ENCODE assay signal across 1 cellular context in the genomic region with DNA sequence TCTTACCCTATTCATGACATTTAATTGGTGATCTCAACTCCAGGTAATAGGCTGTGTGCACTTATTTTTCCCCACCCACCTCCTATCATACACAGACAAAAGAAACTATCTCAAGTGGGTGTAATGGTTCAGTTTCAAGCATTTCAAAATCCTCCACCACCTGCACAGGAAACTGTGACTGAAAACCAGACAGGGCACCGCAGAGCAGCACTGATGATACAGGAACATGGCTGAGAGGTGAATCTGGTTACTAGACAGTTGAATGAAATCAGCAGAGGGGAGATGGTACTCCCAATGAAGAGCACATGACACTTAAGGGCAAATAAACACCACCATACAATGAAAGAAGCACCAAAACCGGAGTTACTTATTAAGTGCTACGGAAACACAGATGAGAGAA.
TF ChIP-seq lines count a peak whose summit lies in the region.

No MANE protein-coding gene starts in this region.

TF ChIP-seq in GM12878, 131 proteins besides CTCF, POLR2A, EP300 and RAD21 (continued from another document and continues in another):
- TF ChIP-seq, protein P1, sequence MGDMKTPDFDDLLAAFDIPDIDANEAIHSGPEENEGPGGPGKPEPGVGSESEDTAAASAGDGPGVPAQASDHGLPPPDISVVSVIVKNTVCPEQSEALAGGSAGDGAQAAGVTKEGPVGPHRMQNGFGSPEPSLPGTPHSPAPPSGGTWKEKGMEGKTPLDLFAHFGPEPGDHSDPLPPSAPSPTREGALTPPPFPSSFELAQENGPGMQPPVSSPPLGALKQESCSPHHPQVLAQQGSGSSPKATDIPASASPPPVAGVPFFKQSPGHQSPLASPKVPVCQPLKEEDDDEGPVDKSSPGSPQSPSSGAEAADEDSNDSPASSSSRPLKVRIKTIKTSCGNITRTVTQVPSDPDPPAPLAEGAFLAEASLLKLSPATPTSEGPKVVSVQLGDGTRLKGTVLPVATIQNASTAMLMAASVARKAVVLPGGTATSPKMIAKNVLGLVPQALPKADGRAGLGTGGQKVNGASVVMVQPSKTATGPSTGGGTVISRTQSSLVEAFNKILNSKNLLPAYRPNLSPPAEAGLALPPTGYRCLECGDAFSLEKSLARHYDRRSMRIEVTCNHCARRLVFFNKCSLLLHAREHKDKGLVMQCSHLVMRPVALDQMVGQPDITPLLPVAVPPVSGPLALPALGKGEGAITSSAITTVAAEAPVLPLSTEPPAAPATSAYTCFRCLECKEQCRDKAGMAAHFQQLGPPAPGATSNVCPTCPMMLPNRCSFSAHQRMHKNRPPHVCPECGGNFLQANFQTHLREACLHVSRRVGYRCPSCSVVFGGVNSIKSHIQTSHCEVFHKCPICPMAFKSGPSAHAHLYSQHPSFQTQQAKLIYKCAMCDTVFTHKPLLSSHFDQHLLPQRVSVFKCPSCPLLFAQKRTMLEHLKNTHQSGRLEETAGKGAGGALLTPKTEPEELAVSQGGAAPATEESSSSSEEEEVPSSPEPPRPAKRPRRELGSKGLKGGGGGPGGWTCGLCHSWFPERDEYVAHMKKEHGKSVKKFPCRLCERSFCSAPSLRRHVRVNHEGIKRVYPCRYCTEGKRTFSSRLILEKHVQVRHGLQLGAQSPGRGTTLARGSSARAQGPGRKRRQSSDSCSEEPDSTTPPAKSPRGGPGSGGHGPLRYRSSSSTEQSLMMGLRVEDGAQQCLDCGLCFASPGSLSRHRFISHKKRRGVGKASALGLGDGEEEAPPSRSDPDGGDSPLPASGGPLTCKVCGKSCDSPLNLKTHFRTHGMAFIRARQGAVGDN (IDR thresholded peaks at IDR 0.05): no peak
- TF ChIP-seq ZNF274 (IDR thresholded peaks at IDR 0.05; ENCODE audit: insufficient read depth, insufficient read length): no peak
- TF ChIP-seq IRF4 (IDR thresholded peaks at IDR 0.05; ENCODE audit: low read depth, low read length): peak; percentile 98
- TF ChIP-seq CBX3 (IDR thresholded peaks at IDR 0.05; ENCODE audit: borderline replicate concordance, low read depth): no peak
- TF ChIP-seq, protein P2, sequence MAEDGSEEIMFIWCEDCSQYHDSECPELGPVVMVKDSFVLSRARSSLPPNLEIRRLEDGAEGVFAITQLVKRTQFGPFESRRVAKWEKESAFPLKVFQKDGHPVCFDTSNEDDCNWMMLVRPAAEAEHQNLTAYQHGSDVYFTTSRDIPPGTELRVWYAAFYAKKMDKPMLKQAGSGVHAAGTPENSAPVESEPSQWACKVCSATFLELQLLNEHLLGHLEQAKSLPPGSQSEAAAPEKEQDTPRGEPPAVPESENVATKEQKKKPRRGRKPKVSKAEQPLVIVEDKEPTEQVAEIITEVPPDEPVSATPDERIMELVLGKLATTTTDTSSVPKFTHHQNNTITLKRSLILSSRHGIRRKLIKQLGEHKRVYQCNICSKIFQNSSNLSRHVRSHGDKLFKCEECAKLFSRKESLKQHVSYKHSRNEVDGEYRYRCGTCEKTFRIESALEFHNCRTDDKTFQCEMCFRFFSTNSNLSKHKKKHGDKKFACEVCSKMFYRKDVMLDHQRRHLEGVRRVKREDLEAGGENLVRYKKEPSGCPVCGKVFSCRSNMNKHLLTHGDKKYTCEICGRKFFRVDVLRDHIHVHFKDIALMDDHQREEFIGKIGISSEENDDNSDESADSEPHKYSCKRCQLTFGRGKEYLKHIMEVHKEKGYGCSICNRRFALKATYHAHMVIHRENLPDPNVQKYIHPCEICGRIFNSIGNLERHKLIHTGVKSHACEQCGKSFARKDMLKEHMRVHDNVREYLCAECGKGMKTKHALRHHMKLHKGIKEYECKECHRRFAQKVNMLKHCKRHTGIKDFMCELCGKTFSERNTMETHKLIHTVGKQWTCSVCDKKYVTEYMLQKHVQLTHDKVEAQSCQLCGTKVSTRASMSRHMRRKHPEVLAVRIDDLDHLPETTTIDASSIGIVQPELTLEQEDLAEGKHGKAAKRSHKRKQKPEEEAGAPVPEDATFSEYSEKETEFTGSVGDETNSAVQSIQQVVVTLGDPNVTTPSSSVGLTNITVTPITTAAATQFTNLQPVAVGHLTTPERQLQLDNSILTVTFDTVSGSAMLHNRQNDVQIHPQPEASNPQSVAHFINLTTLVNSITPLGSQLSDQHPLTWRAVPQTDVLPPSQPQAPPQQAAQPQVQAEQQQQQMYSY (CRISPR knock-in tag; IDR thresholded peaks at IDR 0.05): no peak
- TF ChIP-seq EGR1 (IDR thresholded peaks at IDR 0.05; ENCODE audit: borderline replicate concordance in 1 of 2, low read depth in 2 of 2, low read length in 2 of 2): peak in 1 of 2 experiments; percentile 52; a peak in 1 of 3 replicates
- TF ChIP-seq, protein P3, sequence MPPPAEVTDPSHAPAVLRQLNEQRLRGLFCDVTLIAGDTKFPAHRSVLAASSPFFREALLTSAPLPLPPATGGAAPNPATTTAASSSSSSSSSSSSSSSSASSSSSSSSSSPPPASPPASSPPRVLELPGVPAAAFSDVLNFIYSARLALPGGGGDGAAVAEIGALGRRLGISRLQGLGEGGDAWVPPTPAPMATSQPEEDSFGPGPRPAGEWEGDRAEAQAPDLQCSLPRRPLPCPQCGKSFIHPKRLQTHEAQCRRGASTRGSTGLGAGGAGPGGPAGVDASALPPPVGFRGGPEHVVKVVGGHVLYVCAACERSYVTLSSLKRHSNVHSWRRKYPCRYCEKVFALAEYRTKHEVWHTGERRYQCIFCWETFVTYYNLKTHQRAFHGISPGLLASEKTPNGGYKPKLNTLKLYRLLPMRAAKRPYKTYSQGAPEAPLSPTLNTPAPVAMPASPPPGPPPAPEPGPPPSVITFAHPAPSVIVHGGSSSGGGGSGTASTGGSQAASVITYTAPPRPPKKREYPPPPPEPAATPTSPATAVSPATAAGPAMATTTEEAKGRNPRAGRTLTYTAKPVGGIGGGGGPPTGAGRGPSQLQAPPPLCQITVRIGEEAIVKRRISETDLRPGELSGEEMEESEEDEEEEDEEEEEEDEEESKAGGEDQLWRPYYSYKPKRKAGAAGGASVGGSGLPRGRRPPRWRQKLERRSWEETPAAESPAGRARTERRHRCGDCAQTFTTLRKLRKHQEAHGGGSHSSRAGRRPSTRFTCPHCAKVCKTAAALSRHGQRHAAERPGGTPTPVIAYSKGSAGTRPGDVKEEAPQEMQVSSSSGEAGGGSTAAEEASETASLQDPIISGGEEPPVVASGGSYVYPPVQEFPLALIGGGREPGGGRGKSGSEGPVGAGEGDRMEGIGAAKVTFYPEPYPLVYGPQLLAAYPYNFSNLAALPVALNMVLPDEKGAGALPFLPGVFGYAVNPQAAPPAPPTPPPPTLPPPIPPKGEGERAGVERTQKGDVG (CRISPR knock-in tag; IDR thresholded peaks at IDR 0.05): no peak
- TF ChIP-seq, protein P4, sequence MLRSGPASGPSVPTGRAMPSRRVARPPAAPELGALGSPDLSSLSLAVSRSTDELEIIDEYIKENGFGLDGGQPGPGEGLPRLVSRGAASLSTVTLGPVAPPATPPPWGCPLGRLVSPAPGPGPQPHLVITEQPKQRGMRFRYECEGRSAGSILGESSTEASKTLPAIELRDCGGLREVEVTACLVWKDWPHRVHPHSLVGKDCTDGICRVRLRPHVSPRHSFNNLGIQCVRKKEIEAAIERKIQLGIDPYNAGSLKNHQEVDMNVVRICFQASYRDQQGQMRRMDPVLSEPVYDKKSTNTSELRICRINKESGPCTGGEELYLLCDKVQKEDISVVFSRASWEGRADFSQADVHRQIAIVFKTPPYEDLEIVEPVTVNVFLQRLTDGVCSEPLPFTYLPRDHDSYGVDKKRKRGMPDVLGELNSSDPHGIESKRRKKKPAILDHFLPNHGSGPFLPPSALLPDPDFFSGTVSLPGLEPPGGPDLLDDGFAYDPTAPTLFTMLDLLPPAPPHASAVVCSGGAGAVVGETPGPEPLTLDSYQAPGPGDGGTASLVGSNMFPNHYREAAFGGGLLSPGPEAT (IDR thresholded peaks at IDR 0.05; ENCODE audit: low read depth): peak; percentile 74
- TF ChIP-seq TARDBP (IDR thresholded peaks at IDR 0.05; ENCODE audit: borderline replicate concordance): no peak
- TF ChIP-seq ETV6 (conservative IDR thresholded peaks at IDR 0.05 in 1 of 2, IDR thresholded peaks at IDR 0.05 in 1 of 2; ENCODE audit: borderline replicate concordance in 1 of 2, low read depth in 1 of 2): peak in 1 of 2 experiments; percentile 94; a peak in 2 of 4 replicates
- TF ChIP-seq, protein P5, sequence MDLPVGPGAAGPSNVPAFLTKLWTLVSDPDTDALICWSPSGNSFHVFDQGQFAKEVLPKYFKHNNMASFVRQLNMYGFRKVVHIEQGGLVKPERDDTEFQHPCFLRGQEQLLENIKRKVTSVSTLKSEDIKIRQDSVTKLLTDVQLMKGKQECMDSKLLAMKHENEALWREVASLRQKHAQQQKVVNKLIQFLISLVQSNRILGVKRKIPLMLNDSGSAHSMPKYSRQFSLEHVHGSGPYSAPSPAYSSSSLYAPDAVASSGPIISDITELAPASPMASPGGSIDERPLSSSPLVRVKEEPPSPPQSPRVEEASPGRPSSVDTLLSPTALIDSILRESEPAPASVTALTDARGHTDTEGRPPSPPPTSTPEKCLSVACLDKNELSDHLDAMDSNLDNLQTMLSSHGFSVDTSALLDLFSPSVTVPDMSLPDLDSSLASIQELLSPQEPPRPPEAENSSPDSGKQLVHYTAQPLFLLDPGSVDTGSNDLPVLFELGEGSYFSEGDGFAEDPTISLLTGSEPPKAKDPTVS (IDR thresholded peaks at IDR 0.05; ENCODE audit: low read depth, low read length): no peak
- no peak for TF ChIP-seq RFX5 (IDR thresholded peaks at IDR 0.05; ENCODE audit: low read depth, low read length)
- no peak for TF ChIP-seq ASH2L (IDR thresholded peaks at IDR 0.05; ENCODE audit: borderline replicate concordance, low read depth)
- TF ChIP-seq BHLHE40 (IDR thresholded peaks at IDR 0.05; ENCODE audit: borderline replicate concordance in 1 of 2, low read depth in 2 of 2, low read length in 1 of 2): peak; percentile 60 to 62
- TF ChIP-seq, protein P6, sequence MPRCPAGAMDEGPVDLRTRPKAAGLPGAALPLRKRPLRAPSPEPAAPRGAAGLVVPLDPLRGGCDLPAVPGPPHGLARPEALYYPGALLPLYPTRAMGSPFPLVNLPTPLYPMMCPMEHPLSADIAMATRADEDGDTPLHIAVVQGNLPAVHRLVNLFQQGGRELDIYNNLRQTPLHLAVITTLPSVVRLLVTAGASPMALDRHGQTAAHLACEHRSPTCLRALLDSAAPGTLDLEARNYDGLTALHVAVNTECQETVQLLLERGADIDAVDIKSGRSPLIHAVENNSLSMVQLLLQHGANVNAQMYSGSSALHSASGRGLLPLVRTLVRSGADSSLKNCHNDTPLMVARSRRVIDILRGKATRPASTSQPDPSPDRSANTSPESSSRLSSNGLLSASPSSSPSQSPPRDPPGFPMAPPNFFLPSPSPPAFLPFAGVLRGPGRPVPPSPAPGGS (IDR thresholded peaks at IDR 0.05; ENCODE audit: borderline replicate concordance, insufficient read depth, low read depth, low read length, poor library complexity, severe bottlenecking): peak; percentile 85
- no peak for TF ChIP-seq SMARCA5 (IDR thresholded peaks at IDR 0.05)
- no peak for TF ChIP-seq ZNF207 (IDR thresholded peaks at IDR 0.05; ENCODE audit: borderline replicate concordance)
- TF ChIP-seq ZNF217 (IDR thresholded peaks at IDR 0.05): peak; percentile 86
- TF ChIP-seq, protein P7, sequence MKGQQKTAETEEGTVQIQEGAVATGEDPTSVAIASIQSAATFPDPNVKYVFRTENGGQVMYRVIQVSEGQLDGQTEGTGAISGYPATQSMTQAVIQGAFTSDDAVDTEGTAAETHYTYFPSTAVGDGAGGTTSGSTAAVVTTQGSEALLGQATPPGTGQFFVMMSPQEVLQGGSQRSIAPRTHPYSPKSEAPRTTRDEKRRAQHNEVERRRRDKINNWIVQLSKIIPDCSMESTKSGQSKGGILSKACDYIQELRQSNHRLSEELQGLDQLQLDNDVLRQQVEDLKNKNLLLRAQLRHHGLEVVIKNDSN (IDR thresholded peaks at IDR 0.05; ENCODE audit: borderline replicate concordance, extremely low read length, insufficient read depth, low read depth, low read length): no peak
- no peak for TF ChIP-seq KAT2A (conservative IDR thresholded peaks at IDR 0.05; ENCODE audit: control insufficient read depth, low read depth, low read length)
- TF ChIP-seq, protein P8, sequence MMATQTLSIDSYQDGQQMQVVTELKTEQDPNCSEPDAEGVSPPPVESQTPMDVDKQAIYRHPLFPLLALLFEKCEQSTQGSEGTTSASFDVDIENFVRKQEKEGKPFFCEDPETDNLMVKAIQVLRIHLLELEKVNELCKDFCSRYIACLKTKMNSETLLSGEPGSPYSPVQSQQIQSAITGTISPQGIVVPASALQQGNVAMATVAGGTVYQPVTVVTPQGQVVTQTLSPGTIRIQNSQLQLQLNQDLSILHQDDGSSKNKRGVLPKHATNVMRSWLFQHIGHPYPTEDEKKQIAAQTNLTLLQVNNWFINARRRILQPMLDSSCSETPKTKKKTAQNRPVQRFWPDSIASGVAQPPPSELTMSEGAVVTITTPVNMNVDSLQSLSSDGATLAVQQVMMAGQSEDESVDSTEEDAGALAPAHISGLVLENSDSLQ (IDR thresholded peaks at IDR 0.05): peak; percentile 38; the same call in 1 of the 2 replicates
- TF ChIP-seq BACH1 (IDR thresholded peaks at IDR 0.05; ENCODE audit: borderline replicate concordance): no peak; the same call in 1 of the 2 replicates
- TF ChIP-seq POLR2AphosphoS2 (IDR thresholded peaks at IDR 0.05; ENCODE audit: low read depth, low read length): no peak
- TF ChIP-seq RCOR1 (conservative IDR thresholded peaks at IDR 0.05; ENCODE audit: low read depth, low read length): no peak
- 0 out of 2 replicates have a peak, but pooled peaks have one; percentile 29 for TF ChIP-seq RAD51 (IDR thresholded peaks at IDR 0.05)
- TF ChIP-seq HDAC6 (IDR thresholded peaks at IDR 0.05; ENCODE audit: unreplicated experiment): no peak
- TF ChIP-seq, protein P9, sequence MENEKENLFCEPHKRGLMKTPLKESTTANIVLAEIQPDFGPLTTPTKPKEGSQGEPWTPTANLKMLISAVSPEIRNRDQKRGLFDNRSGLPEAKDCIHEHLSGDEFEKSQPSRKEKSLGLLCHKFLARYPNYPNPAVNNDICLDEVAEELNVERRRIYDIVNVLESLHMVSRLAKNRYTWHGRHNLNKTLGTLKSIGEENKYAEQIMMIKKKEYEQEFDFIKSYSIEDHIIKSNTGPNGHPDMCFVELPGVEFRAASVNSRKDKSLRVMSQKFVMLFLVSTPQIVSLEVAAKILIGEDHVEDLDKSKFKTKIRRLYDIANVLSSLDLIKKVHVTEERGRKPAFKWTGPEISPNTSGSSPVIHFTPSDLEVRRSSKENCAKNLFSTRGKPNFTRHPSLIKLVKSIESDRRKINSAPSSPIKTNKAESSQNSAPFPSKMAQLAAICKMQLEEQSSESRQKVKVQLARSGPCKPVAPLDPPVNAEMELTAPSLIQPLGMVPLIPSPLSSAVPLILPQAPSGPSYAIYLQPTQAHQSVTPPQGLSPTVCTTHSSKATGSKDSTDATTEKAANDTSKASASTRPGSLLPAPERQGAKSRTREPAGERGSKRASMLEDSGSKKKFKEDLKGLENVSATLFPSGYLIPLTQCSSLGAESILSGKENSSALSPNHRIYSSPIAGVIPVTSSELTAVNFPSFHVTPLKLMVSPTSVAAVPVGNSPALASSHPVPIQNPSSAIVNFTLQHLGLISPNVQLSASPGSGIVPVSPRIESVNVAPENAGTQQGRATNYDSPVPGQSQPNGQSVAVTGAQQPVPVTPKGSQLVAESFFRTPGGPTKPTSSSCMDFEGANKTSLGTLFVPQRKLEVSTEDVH (IDR thresholded peaks at IDR 0.05; ENCODE audit: low read depth, partially characterized antibody): no peak
- no peak for TF ChIP-seq SIX5 (IDR thresholded peaks at IDR 0.05; ENCODE audit: low read depth, low read length, severe bottlenecking)
- TF ChIP-seq SRF (IDR thresholded peaks at IDR 0.05; ENCODE audit: low read depth in 2 of 2, low read length in 2 of 2): no peak
- TF ChIP-seq CREB1 (IDR thresholded peaks at IDR 0.05; ENCODE audit: low read depth): peak; percentile 58; the same call in 1 of the 2 replicates
- TF ChIP-seq TBL1XR1 (IDR thresholded peaks at IDR 0.05; ENCODE audit: low read depth, low read length): peak; percentile 62; the same call in 1 of the 2 replicates
